11 cellular contexts compared by ENCODE assay signal in genomic region chr2:73172963-73173362, GRCh38. TPM values are rescaled to one million over a fixed set of nuclear protein-coding genes. Genes with fewer than 3 reads are reported as not detected.
A peak's percentile ranks its signal among the peaks of the same experiment; 100 is the strongest.
DNase-seq lines count a peak whose midpoint lies in the region; ATAC-seq and TF ChIP-seq lines count a peak whose summit lies in the region.
"Had no signal": no experiment of that assay in that cellular context is flagged by ENCODE, and none has a peak within 500 bp of the region (broad histone marks: within the 10 kb centered on the region; RNA-seq: fewer than 3 reads in every experiment).

No MANE protein-coding gene starts in this region.

- peak; percentile 62 to 74 for DNase-seq in stimulated activated CD4-positive, alpha-beta T cell treated with anti-CD3 and anti-CD28 coated beads, Interleukin-2, amount 100 ng/mL, for 24 hours
- DNase-seq in gastrocnemius medialis (no peak), HuH-7.5 (ENCODE audit: low spot score) (no peak), glutamatergic neuron (no peak)
- DNase-seq: stimulated activated naive B cell treated with anti-CD40 and anti-IgM and Interleukin-4, amounts not matched to agents 10 μg/mL and 1 μg/mL and 100 μg/mL, for 72 hours had no signal

- intact Hi-C loops in gastrocnemius medialis (cut with DNase I; ENCODE audit: low total_unique reads): no loop called here

- peak; percentile 49 for ATAC-seq in GM18868 (IDR thresholded peaks at IDR 0.05; ENCODE audit: unreplicated experiment)
- ATAC-seq in HG03280 (IDR thresholded peaks at IDR 0.05; ENCODE audit: unreplicated experiment): peak; percentile 42
- no peak for ATAC-seq in gastrocnemius medialis
- no peak for ATAC-seq in GM19452 (IDR thresholded peaks at IDR 0.05; ENCODE audit: unreplicated experiment)
- ATAC-seq: stimulated activated naive B cell treated with anti-CD40 and anti-IgM and Interleukin-4, amounts not matched to agents 10 μg/mL and 1 μg/mL and 100 μg/mL, for 72 hours had no signal

- no peak for TF ChIP-seq POLR2A in gastrocnemius medialis (IDR thresholded peaks at IDR 0.05)

- no peaks in the 10 kb centered on the region for H3K9me3 ChIP-seq in gastrocnemius medialis

- peaks cover 18% of the 10 kb centered on the region for H3K4me1 Mint-ChIP-seq in activated naive CD8-positive, alpha-beta T cell (ENCODE audit: low read depth)
- H3K4me1 Mint-ChIP-seq in glutamatergic neuron (ENCODE audit: low read depth, unreplicated experiment): peaks cover 2% of the 10 kb centered on the region

- no peaks in the 10 kb centered on the region for H3K36me3 ChIP-seq in gastrocnemius medialis

- H3K27me3 ChIP-seq in gastrocnemius medialis: peaks cover 18 to 21% (median 21%) of the 10 kb centered on the region in 3 donors

- peaks cover 4% of the 10 kb centered on the region for H3K27me3 Mint-ChIP-seq in activated naive CD8-positive, alpha-beta T cell
- H3K27me3 Mint-ChIP-seq in glutamatergic neuron (ENCODE audit: unreplicated experiment): peaks cover 29% of the 10 kb centered on the region

- TF ChIP-seq CTCF in gastrocnemius medialis (IDR thresholded peaks at IDR 0.05 in 4 of 5, conservative IDR thresholded peaks at IDR 0.05 in 1 of 5) (no peak), glutamatergic neuron (IDR thresholded peaks at IDR 0.05; ENCODE audit: partially characterized antibody, unreplicated experiment) (no peak)

- no peaks in the 10 kb centered on the region for H3K9me3 Mint-ChIP-seq in activated naive CD8-positive, alpha-beta T cell (ENCODE audit: low read depth)
- no peaks in the 10 kb centered on the region for H3K9me3 Mint-ChIP-seq in glutamatergic neuron (ENCODE audit: unreplicated experiment)
- H3K9me3 Mint-ChIP-seq: stimulated activated naive B cell treated with anti-CD40 and anti-IgM and Interleukin-4, amounts not matched to agents 10 μg/mL and 1 μg/mL and 100 μg/mL, for 72 hours had no signal

- no peaks in the 10 kb centered on the region for H3K36me3 Mint-ChIP-seq in activated naive CD8-positive, alpha-beta T cell
- H3K36me3 Mint-ChIP-seq in glutamatergic neuron (ENCODE audit: unreplicated experiment): no peaks in the 10 kb centered on the region
- H3K36me3 Mint-ChIP-seq: stimulated activated naive B cell treated with anti-CD40 and anti-IgM and Interleukin-4, amounts not matched to agents 10 μg/mL and 1 μg/mL and 100 μg/mL, for 72 hours had no signal

- H3K4me1 ChIP-seq in gastrocnemius medialis: peaks cover 0 to 18% of the 10 kb centered on the region in 2 donors

- no peak overlapping the region for H3K4me3 ChIP-seq in gastrocnemius medialis

- in situ Hi-C loops in gastrocnemius medialis (cut with MboI; ENCODE audit: low sequenced_read_pairs in 4 of 4): loop anchor here in 2 of 4 donors (25.0 kb wide), 2 partner anchors 186 to 286 kb away; partner anchors contain the start of gene SPR (in 1 of the 2)

- H3K4me3 Mint-ChIP-seq in activated naive CD8-positive, alpha-beta T cell: no peak overlapping the region
- no peak overlapping the region for H3K4me3 Mint-ChIP-seq in glutamatergic neuron (ENCODE audit: unreplicated experiment)
- H3K4me3 Mint-ChIP-seq: stimulated activated naive B cell treated with anti-CD40 and anti-IgM and Interleukin-4, amounts not matched to agents 10 μg/mL and 1 μg/mL and 100 μg/mL, for 72 hours had no signal

- H3K27ac Mint-ChIP-seq in activated naive CD8-positive, alpha-beta T cell: peak overlapping the region; percentile 0
- H3K27ac Mint-ChIP-seq in glutamatergic neuron (ENCODE audit: unreplicated experiment): no peak overlapping the region
- H3K27ac Mint-ChIP-seq: progenitor cell of endocrine pancreas; stimulated activated naive B cell treated with anti-CD40 and anti-IgM and Interleukin-4, amounts not matched to agents 10 μg/mL and 1 μg/mL and 100 μg/mL, for 72 hours had no signal

- no peak overlapping the region for H3K27ac ChIP-seq in gastrocnemius medialis

RNA-seq across cellular contexts. Expression of gene NOTO, which starts 29.4 kb away (rescaled TPM):
- total RNA-seq in gastrocnemius medialis: not detected
- total RNA-seq in glutamatergic neuron (ENCODE audit: unreplicated experiment): not detected
- total RNA-seq: liver, progenitor cell of endocrine pancreas had no signal

RNA-seq across cellular contexts. Expression of gene SMYD5, which starts 41.1 kb away (rescaled TPM):
- total RNA-seq in gastrocnemius medialis: 10 to 100 TPM in 3 of 4 donors, 1 to 10 TPM in 1; 9.8 to 17.7 (median 13.7) TPM
- 17.0 TPM for total RNA-seq in glutamatergic neuron (ENCODE audit: unreplicated experiment)

Comparison
In these comparisons a context has a peak if more than half of its experiments do, and no peak if none do; other contexts are left out.
1. ATAC-seq: peak in GM18868 (single experiment) and HG03280 (single experiment); none in gastrocnemius medialis (0 of 2) and GM19452 (single experiment).
2. DNase-seq: peak in stimulated activated CD4-positive, alpha-beta T cell treated with anti-CD3 and anti-CD28 coated beads, Interleukin-2, amount 100 ng/mL, for 24 hours (2 of 2); none in gastrocnemius medialis (0 of 2), HuH-7.5 (single experiment) and glutamatergic neuron (single experiment).